20 cellular contexts compared by ENCODE assay signal in the genomic region with DNA sequence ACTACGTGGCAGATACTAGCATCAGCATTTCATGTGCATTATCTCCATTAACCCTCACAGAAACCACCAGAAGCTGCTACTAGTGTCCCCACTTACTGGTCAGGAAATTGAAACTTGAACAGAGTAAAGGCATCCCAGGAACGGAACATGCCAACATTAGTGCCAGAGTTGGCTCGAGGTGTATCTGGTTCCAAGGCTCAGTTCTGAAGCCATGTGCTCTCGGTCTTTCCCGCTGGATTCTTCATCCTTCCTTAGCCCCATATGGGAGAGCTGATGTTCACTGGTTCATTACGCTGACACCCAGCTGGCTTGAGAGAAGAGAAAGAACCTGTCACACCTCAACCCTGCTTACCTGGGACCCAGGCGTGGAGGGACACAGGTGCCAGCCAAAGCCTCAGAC.
A peak's percentile ranks its signal among the peaks of the same experiment; 100 is the strongest.
DNase-seq lines count a peak whose midpoint lies in the region; ATAC-seq and TF ChIP-seq lines count a peak whose summit lies in the region.
"Had no signal": no experiment of that assay in that cellular context is flagged by ENCODE, and none has a peak within 500 bp of the region (broad histone marks: within the 10 kb centered on the region; RNA-seq: fewer than 3 reads in every experiment).

No MANE protein-coding gene starts in this region.

- peak; percentile 32 for ATAC-seq in Right ventricle myocardium inferior
- ATAC-seq in left ventricle myocardium superior = peak; percentile 65
- no peak for ATAC-seq in RWPE2 (ENCODE audit: low read depth)
- ATAC-seq: CD8-positive, alpha-beta T cell had no signal

- H3K4me3 ChIP-seq in left ventricle myocardium inferior (no peak overlapping the region), right atrium auricular region (no peak overlapping the region), RWPE2 (ENCODE audit: severe bottlenecking) (no peak overlapping the region)
- H3K4me3 ChIP-seq: A549; BLaER1 treated with 17β-estradiol and CSF1 and Interleukin-3, amounts not matched to agents 10 nM and 100 nM had no signal

- H3K27me3 ChIP-seq in left ventricle myocardium inferior (ENCODE audit: low read depth) = no peaks in the 10 kb centered on the region
- no peaks in the 10 kb centered on the region for H3K27me3 ChIP-seq in right atrium auricular region
- H3K27me3 ChIP-seq in RWPE2 (ENCODE audit: insufficient read depth, poor library complexity, severe bottlenecking) = no peaks in the 10 kb centered on the region
- H3K27me3 ChIP-seq: BLaER1 treated with 17β-estradiol and CSF1 and Interleukin-3, amounts not matched to agents 10 nM and 100 nM had no signal

- intact Hi-C loops in Right ventricle myocardium inferior (cut with DNase I) (no loop called here), left ventricle myocardium inferior (cut with micrococcal nuclease) (no loop called here), left ventricle myocardium superior (cut with micrococcal nuclease) (no loop called here)

- DNase-seq in Right ventricle myocardium inferior (ENCODE audit: missing footprints) (no peak), left ventricle myocardium inferior (no peak), left ventricle myocardium superior (no peak), right atrium auricular region (ENCODE audit: low spot score) (no peak), RWPE2 (ENCODE audit: low spot score) (no peak), DMS53 treated with DMSO at 0.1 percent for 48 hours (lab: John Stamatoyannopoulos, UW; ENCODE audit: unreplicated experiment) (no peak), superior temporal gyrus (ENCODE audit: extremely low spot score) (no peak)
- DNase-seq: AML-193; Caco-2; Calu3; CD4-positive, alpha-beta T cell; CD8-positive, alpha-beta T cell; DMS79; DND-41; EL; GDM1 had no signal

- H3K4me1 ChIP-seq in left ventricle myocardium inferior = peaks cover 12% of the 10 kb centered on the region
- H3K4me1 ChIP-seq in right atrium auricular region = no peaks in the 10 kb centered on the region
- peaks cover 6% of the 10 kb centered on the region for H3K4me1 ChIP-seq in RWPE2 (ENCODE audit: insufficient read depth, poor library complexity, severe bottlenecking)
- H3K4me1 ChIP-seq: A549, Caco-2 had no signal

- H3K36me3 ChIP-seq in left ventricle myocardium inferior (no peaks in the 10 kb centered on the region), right atrium auricular region (no peaks in the 10 kb centered on the region), RWPE2 (ENCODE audit: low read depth) (no peaks in the 10 kb centered on the region)
- H3K36me3 ChIP-seq: BLaER1 treated with 17β-estradiol and CSF1 and Interleukin-3, amounts not matched to agents 10 nM and 100 nM had no signal

- H3K9me3 ChIP-seq in left ventricle myocardium inferior (replicated peaks) = no peaks in the 10 kb centered on the region
- H3K9me3 ChIP-seq in right atrium auricular region = no peaks in the 10 kb centered on the region
- no peaks in the 10 kb centered on the region for H3K9me3 ChIP-seq in RWPE2 (ENCODE audit: severe bottlenecking)
- H3K9me3 ChIP-seq: A549, Caco-2 had no signal

- no peak overlapping the region for H3K27ac ChIP-seq in left ventricle myocardium inferior (replicated peaks)
- no peak overlapping the region for H3K27ac ChIP-seq in right atrium auricular region
- H3K27ac ChIP-seq in RWPE2 (ENCODE audit: poor library complexity, severe bottlenecking) = peak overlapping the region; percentile 80
- H3K27ac ChIP-seq: 22Rv1; A549; BLaER1 treated with 17β-estradiol and CSF1 and Interleukin-3, amounts not matched to agents 10 nM and 100 nM; C4-2B had no signal

- TF ChIP-seq CTCF in left ventricle myocardium inferior (IDR thresholded peaks at IDR 0.05; ENCODE audit: borderline replicate concordance) (no peak), right atrium auricular region (IDR thresholded peaks at IDR 0.05) (no peak), RWPE2 (IDR thresholded peaks at IDR 0.05; ENCODE audit: poor library complexity, severe bottlenecking) (no peak)
